In the genomic region with DNA sequence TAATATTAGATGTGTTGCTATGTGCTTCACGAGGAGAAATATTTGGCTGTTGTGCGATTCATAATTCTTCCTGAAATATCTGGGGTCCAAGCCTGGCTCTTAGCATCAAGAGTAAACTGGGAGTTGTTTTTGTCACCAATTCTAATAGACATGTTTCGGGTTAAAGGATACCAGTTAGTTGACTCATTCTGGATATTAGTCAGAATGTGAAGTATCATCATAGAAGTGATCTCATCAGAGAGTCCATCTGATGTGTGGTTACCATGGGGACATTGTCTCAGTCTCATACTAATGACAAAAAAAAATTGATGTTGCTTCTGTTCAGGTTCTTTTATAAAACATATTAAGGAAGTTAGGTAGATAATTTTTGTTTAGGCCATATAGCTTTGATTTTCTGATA, we compare ENCODE assay signal across 9 cellular contexts. TPM values are rescaled to one million over a fixed set of nuclear protein-coding genes. Genes with fewer than 3 reads are reported as not detected.
A peak's percentile ranks its signal among the peaks of the same experiment; 100 is the strongest.
DNase-seq lines count a peak whose midpoint lies in the region; ATAC-seq and TF ChIP-seq lines count a peak whose summit lies in the region.
"Had no signal": no experiment of that assay in that cellular context is flagged by ENCODE, and none has a peak within 500 bp of the region (broad histone marks: within the 10 kb centered on the region; RNA-seq: fewer than 3 reads in every experiment).

No MANE protein-coding gene starts in this region.

- intact Hi-C loops in activated T-helper 2 cell treated with anti-CD3 and anti-CD28 coated beads, Interferon-gamma antibody, Interleukin-2, Interleukin-4, amounts not matched to agents 10 μg/mL and 5 μg/mL and 100 μg/mL, durations not matched to agents 14 hours and 24 hours and 36 hours (cut with micrococcal nuclease), result loop anchor here (1.0 to 10.0 kb wide), 3 partner anchors 61 to 159 kb away; no protein-coding TSS in a partner anchor
- intact Hi-C loops in CD8-positive, alpha-beta T cell (cut with DNase I, micrococcal nuclease), result no loop called here
- intact Hi-C loops in cardiac septum (cut with DNase I), result no loop called here

- ATAC-seq in activated CD4-positive, CD25-positive, alpha-beta regulatory T cell treated with anti-CD3 and anti-CD28 coated beads, Interleukin-2, amount 50 U/mL, for 24 hours, result peak; percentile 89 to 100
- peak; percentile 89 for ATAC-seq in HG02938 (IDR thresholded peaks at IDR 0.05; ENCODE audit: unreplicated experiment)
- ATAC-seq in CD8-positive, alpha-beta T cell, result no peak

- no peaks in the 10 kb centered on the region for H3K27me3 ChIP-seq in CD8-positive, alpha-beta T cell (ENCODE audit: insufficient read depth, low read length)

- CTCF ChIA-PET in CD8-positive, alpha-beta T cell (lab: Charles Lee), result no interaction called here

- no peak overlapping the region for H3K27ac ChIP-seq in CD8-positive, alpha-beta T cell (ENCODE audit: low read depth, low read length)

- H3K4me3 ChIP-seq in CD8-positive, alpha-beta T cell (ENCODE audit: low read depth, low read length), result no peak overlapping the region

- H3K27me3 Mint-ChIP-seq in activated T-helper 2 cell treated with anti-CD3 and anti-CD28 coated beads, Interferon-gamma antibody, Interleukin-2, Interleukin-4, amounts not matched to agents 10 μg/mL and 5 μg/mL and 100 μg/mL, durations not matched to agents 14 hours and 24 hours and 36 hours (ENCODE audit: low read depth), result no peaks in the 10 kb centered on the region
- H3K27me3 Mint-ChIP-seq in CD8-positive, alpha-beta T cell (ENCODE audit: low read depth), result no peaks in the 10 kb centered on the region
- H3K27me3 Mint-ChIP-seq: B cell had no signal

- no peak for DNase-seq in activated CD4-positive, CD25-positive, alpha-beta regulatory T cell treated with anti-CD3 and anti-CD28 coated beads, Interleukin-2, amount 50 U/mL, for 72 hours
- no peak for DNase-seq in activated T-helper 2 cell treated with anti-CD3 and anti-CD28 coated beads, Interferon-gamma antibody, Interleukin-2, Interleukin-4, amounts not matched to agents 10 μg/mL and 5 μg/mL and 100 μg/mL, durations not matched to agents 14 hours and 24 hours and 36 hours (ENCODE audit: low spot score)
- DNase-seq in renal cortical epithelial cell (ENCODE audit: low read depth) (peak; percentile 63), cardiac septum (ENCODE audit: low spot score) (no peak)
- DNase-seq in CD8-positive, alpha-beta T cell, result no peak
- DNase-seq in stimulated activated CD4-positive, alpha-beta T cell treated with anti-CD3 and anti-CD28 coated beads, Interleukin-2, amount 100 ng/mL, for 24 hours, result no peak

- H3K4me1 Mint-ChIP-seq in activated T-helper 2 cell treated with anti-CD3 and anti-CD28 coated beads, Interferon-gamma antibody, Interleukin-2, Interleukin-4, amounts not matched to agents 10 μg/mL and 5 μg/mL and 100 μg/mL, durations not matched to agents 14 hours and 24 hours and 36 hours (ENCODE audit: low read depth), result peaks cover 8% of the 10 kb centered on the region
- no peaks in the 10 kb centered on the region for H3K4me1 Mint-ChIP-seq in CD8-positive, alpha-beta T cell (ENCODE audit: low read depth)
- H3K4me1 Mint-ChIP-seq: B cell had no signal

- no peaks in the 10 kb centered on the region for H3K9me3 Mint-ChIP-seq in activated T-helper 2 cell treated with anti-CD3 and anti-CD28 coated beads, Interferon-gamma antibody, Interleukin-2, Interleukin-4, amounts not matched to agents 10 μg/mL and 5 μg/mL and 100 μg/mL, durations not matched to agents 14 hours and 24 hours and 36 hours
- no peaks in the 10 kb centered on the region for H3K9me3 Mint-ChIP-seq in CD8-positive, alpha-beta T cell

- H3K36me3 Mint-ChIP-seq in activated T-helper 2 cell treated with anti-CD3 and anti-CD28 coated beads, Interferon-gamma antibody, Interleukin-2, Interleukin-4, amounts not matched to agents 10 μg/mL and 5 μg/mL and 100 μg/mL, durations not matched to agents 14 hours and 24 hours and 36 hours (ENCODE audit: low read depth), result peaks cover 47% of the 10 kb centered on the region
- H3K36me3 Mint-ChIP-seq in CD8-positive, alpha-beta T cell, result peaks cover 65% of the 10 kb centered on the region

- POLR2A ChIA-PET in CD8-positive, alpha-beta T cell (lab: Charles Lee), result interaction anchor here (0.8 kb wide), 1 partner anchor 356 kb away, joined by 3 read pairs; no protein-coding TSS in a partner anchor

- TF ChIP-seq CTCF in CD8-positive, alpha-beta T cell (IDR thresholded peaks at IDR 0.05), result no peak

- H3K4me3 Mint-ChIP-seq in activated T-helper 2 cell treated with anti-CD3 and anti-CD28 coated beads, Interferon-gamma antibody, Interleukin-2, Interleukin-4, amounts not matched to agents 10 μg/mL and 5 μg/mL and 100 μg/mL, durations not matched to agents 14 hours and 24 hours and 36 hours (ENCODE audit: low read depth), result no peak overlapping the region
- H3K4me3 Mint-ChIP-seq in CD8-positive, alpha-beta T cell, result no peak overlapping the region
- H3K4me3 Mint-ChIP-seq: B cell had no signal

- no peaks in the 10 kb centered on the region for H3K9me3 ChIP-seq in CD8-positive, alpha-beta T cell (ENCODE audit: low read length)

- H3K27ac Mint-ChIP-seq in activated T-helper 2 cell treated with anti-CD3 and anti-CD28 coated beads, Interferon-gamma antibody, Interleukin-2, Interleukin-4, amounts not matched to agents 10 μg/mL and 5 μg/mL and 100 μg/mL, durations not matched to agents 14 hours and 24 hours and 36 hours, result peak overlapping the region; percentile 74
- H3K27ac Mint-ChIP-seq in CD8-positive, alpha-beta T cell, result no peak overlapping the region
- H3K27ac Mint-ChIP-seq: B cell had no signal

- no peaks in the 10 kb centered on the region for H3K4me1 ChIP-seq in CD8-positive, alpha-beta T cell (ENCODE audit: insufficient read depth, low read length)

- peaks cover 1% of the 10 kb centered on the region for H3K36me3 ChIP-seq in CD8-positive, alpha-beta T cell (ENCODE audit: insufficient read depth, low read length)

RNA-seq across cellular contexts. Expression of a gene that starts 57.2 kb away (rescaled TPM):
- 31.4 and 32.5 TPM in 2 replicates for total RNA-seq in activated T-helper 2 cell treated with anti-CD3 and anti-CD28 coated beads, Interferon-gamma antibody, Interleukin-2, Interleukin-4, amounts not matched to agents 10 μg/mL and 5 μg/mL and 100 μg/mL, durations not matched to agents 14 hours and 24 hours and 36 hours
- 22.6 and 34.4 TPM in 2 replicates for total RNA-seq in renal cortical epithelial cell
- 10 to 100 TPM; 32.0 to 32.4 TPM for total RNA-seq in CD8-positive, alpha-beta T cell
- total RNA-seq in cardiac septum, result 21.7 TPM
